ENCODE assay signal across 21 cellular contexts in genomic region chr3:190188197-190188596, GRCh38.
"Had no signal": no experiment of that assay in that cellular context is flagged by ENCODE, and none has a peak within 500 bp of the region (broad histone marks: within the 10 kb centered on the region; RNA-seq: fewer than 3 reads in every experiment).

No MANE protein-coding gene starts in this region.

- H3K27ac Mint-ChIP-seq: activated CD8-positive, alpha-beta T cell treated with anti-CD3 and anti-CD28 coated beads, Interleukin-2, amount 10 ng/mL, durations not matched to agents 7 days and 5 days; brain; T-helper 1 cell treated with Interleukin-12 subunit alpha and Interleukin-12 subunit beta and Interleukin-4 antibody, amounts not matched to agents 30 μg/mL and 1 μg/mL, for 36 hours; WTC11 had no signal

- H3K9ac ChIP-seq: KMS-11 had no signal

- H3K4me2 ChIP-seq: KMS-11 had no signal

- H3K27me3 Mint-ChIP-seq: brain; central memory CD8-positive, alpha-beta T cell had no signal

- H3K9me3 Mint-ChIP-seq: central memory CD8-positive, alpha-beta T cell; T-helper 1 cell treated with Interleukin-12 subunit alpha and Interleukin-12 subunit beta and Interleukin-4 antibody, amounts not matched to agents 30 μg/mL and 1 μg/mL, for 36 hours; WTC11 had no signal

- H3K9me3 ChIP-seq: ascending aorta had no signal

- ATAC-seq: activated CD8-positive, alpha-beta T cell treated with anti-CD3 and anti-CD28 coated beads, Interleukin-2, amount 10 ng/mL, durations not matched to agents 7 days and 5 days; WTC11 had no signal

- H3K4me1 ChIP-seq: ascending aorta had no signal

- H3K36me3 Mint-ChIP-seq: brain, WTC11 had no signal

- H3K4me1 Mint-ChIP-seq: central memory CD8-positive, alpha-beta T cell had no signal

- DNase-seq: activated CD4-positive, alpha-beta T cell treated with anti-CD3 and anti-CD28 coated beads for 48 hours; activated CD4-positive, alpha-beta T cell treated with anti-CD3 and anti-CD28 coated beads, Interleukin-2, amount 50 U/mL, for 4 hours; activated CD4-positive, CD25-positive, alpha-beta regulatory T cell treated with anti-CD3 and anti-CD28 coated beads, Interleukin-2, amount 50 U/mL, for 72 hours; activated CD8-positive, alpha-beta memory T cell treated with anti-CD3 and anti-CD28 coated beads, Interleukin-2, amount 50 U/mL, for 48 hours; activated CD8-positive, alpha-beta T cell treated with anti-CD3 and anti-CD28 coated beads, Interleukin-2, amount 10 ng/mL, durations not matched to agents 7 days and 5 days; activated naive CD4-positive, alpha-beta T cell treated with anti-CD3 and anti-CD28 coated beads, Interleukin-2, amount 50 U/mL, for 16 hours; activated T-cell treated with anti-CD3 and anti-CD28 coated beads, Interleukin-2, amount 50 U/mL, for 1 hour; NCI-H1092 treated with DMSO at 0.1 percent for 48 hours; NCI-H1436 treated with DMSO at 0.1 percent for 48 hours; NCI-H187; NCI-H2081; NCI-H510A treated with DMSO at 0.1 percent for 48 hours; NCI-H69; NK-92 treated with Interleukin-12 subunit alpha and Interleukin-12 subunit beta, amount 100 ng/mL, for 24 hours; SHP77 had no signal

- H3K27ac ChIP-seq: ascending aorta, KMS-11 had no signal

- H3K36me3 ChIP-seq: ascending aorta had no signal

- H3K4me3 Mint-ChIP-seq: activated CD8-positive, alpha-beta T cell treated with anti-CD3 and anti-CD28 coated beads, Interleukin-2, amount 10 ng/mL, durations not matched to agents 7 days and 5 days; brain; central memory CD8-positive, alpha-beta T cell; T-helper 1 cell treated with Interleukin-12 subunit alpha and Interleukin-12 subunit beta and Interleukin-4 antibody, amounts not matched to agents 30 μg/mL and 1 μg/mL, for 36 hours; WTC11 had no signal

- H3K27me3 ChIP-seq: ascending aorta had no signal

- H3K4me3 ChIP-seq: ascending aorta had no signal
